Comparison of ENCODE assay signal across 8 cellular contexts in the genomic region with DNA sequence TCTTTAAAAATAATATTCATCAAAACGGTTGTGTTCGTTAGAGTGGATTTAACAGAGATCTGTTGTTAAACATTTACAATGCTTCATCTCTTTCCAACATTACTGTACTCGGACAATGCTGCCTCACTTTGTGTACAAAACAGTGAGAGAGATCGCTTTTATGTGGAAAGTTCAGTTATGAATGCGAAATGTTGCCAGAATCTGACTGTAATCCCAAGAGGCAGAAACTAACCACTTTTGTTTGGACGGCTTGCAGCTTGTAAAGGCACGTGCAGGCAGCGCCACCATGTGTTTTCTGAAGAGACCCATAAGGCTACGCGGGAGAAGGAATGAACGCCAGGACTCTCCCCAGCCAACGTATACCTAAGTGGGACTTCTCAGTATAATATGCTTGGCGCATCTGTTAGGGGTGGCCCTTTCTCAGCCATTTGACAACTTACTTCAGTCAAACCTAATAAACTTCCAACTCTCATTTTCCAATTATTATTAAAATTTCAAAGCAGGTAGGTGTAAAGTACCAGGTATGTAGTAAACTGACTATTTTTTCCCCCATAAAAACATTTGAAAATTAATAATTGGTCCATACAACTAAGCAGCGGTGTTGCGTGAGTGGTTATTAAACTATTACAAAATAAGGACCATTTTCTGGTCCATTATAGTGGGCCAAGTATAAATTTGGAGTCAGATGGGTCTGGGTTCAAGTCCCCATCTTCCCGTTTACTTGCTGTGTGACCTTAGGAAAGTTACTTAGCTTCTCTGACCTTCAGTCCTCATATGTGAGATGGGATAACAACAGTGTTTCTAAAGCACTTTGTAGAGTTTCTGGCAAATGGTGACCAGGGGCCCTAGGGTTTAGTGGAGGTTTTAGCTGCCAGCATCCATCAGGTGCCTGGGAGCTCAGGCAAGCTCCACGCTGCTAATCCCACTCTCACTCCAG. TPM values are rescaled to one million over a fixed set of nuclear protein-coding genes. Genes with fewer than 3 reads are reported as not detected.
DNase-seq lines count a peak whose midpoint lies in the region; ATAC-seq and TF ChIP-seq lines count a peak whose summit lies in the region.

No MANE protein-coding gene starts in this region.

- CTCF ChIA-PET in activated CD4-positive, alpha-beta memory T cell treated with anti-CD3 and anti-CD28 coated beads for 36 hours (lab: Charles Lee) = interaction anchor here (0.9 to 6.7 kb wide), 4 partner anchors 9 to 594 kb away, joined by 3 to 79 read pairs (median 4); no protein-coding TSS in a partner anchor

- TF ChIP-seq CTCF in lower lobe of right lung (IDR thresholded peaks at IDR 0.05) = peak; percentile 78

- intact Hi-C loops in activated CD4-positive, alpha-beta memory T cell treated with anti-CD3 and anti-CD28 coated beads for 36 hours (cut with micrococcal nuclease) = loop anchor here (1.0 to 10.0 kb wide), 3 partner anchors 395 to 1185 kb away; a partner anchor contains a TSS
- intact Hi-C loops in lower lobe of right lung (cut with DNase I) = loop anchor here (5.0 kb wide), 1 partner anchor 548 kb away; no protein-coding TSS in a partner anchor

- no peaks in the 10 kb centered on the region for H3K27me3 ChIP-seq in lower lobe of right lung (ENCODE audit: low read depth)

- no peaks in the 10 kb centered on the region for H3K9me3 ChIP-seq in lower lobe of right lung

- no peak overlapping the region for H3K27ac Mint-ChIP-seq in activated CD4-positive, alpha-beta memory T cell treated with anti-CD3 and anti-CD28 coated beads for 36 hours

- peaks cover 26% of the 10 kb centered on the region for H3K4me1 ChIP-seq in lower lobe of right lung

- no peaks in the 10 kb centered on the region for H3K36me3 ChIP-seq in lower lobe of right lung

- no peak overlapping the region for H3K4me3 ChIP-seq in lower lobe of right lung

- POLR2A ChIA-PET in activated CD4-positive, alpha-beta memory T cell treated with anti-CD3 and anti-CD28 coated beads for 36 hours (lab: Charles Lee) = no interaction called here

- DNase-seq in AG08396 (ENCODE audit: low spot score) (peak; percentile 82), NCI-H526 (lab: John Stamatoyannopoulos, UW) (peak; percentile 45 to 82), lower lobe of right lung (peak; percentile 88)
- peak; percentile 75 for DNase-seq in activated CD4-positive, alpha-beta memory T cell treated with anti-CD3 and anti-CD28 coated beads for 36 hours
- peak; percentile 27 for DNase-seq in effector CD4-positive, alpha-beta T cell
- peak; percentile 20 for DNase-seq in stimulated activated CD8-positive, alpha-beta memory T cell treated with anti-CD3 and anti-CD28 coated beads, Interleukin-15, amount 100 ng/mL, for 1 hour (ENCODE audit: low read depth)

- no peak overlapping the region for H3K27ac ChIP-seq in lower lobe of right lung

- ATAC-seq in GM18861 (IDR thresholded peaks at IDR 0.05; ENCODE audit: unreplicated experiment) = peak; percentile 81
- peak; percentile 78 for ATAC-seq in HG03520 (IDR thresholded peaks at IDR 0.05; ENCODE audit: unreplicated experiment)
- ATAC-seq in lower lobe of right lung = peak; percentile 86 to 93

- peaks cover 38% of the 10 kb centered on the region for H3K27me3 Mint-ChIP-seq in activated CD4-positive, alpha-beta memory T cell treated with anti-CD3 and anti-CD28 coated beads for 36 hours

- no peak overlapping the region for H3K4me3 Mint-ChIP-seq in activated CD4-positive, alpha-beta memory T cell treated with anti-CD3 and anti-CD28 coated beads for 36 hours

- no peaks in the 10 kb centered on the region for H3K36me3 Mint-ChIP-seq in activated CD4-positive, alpha-beta memory T cell treated with anti-CD3 and anti-CD28 coated beads for 36 hours

- peaks cover 18% of the 10 kb centered on the region for H3K4me1 Mint-ChIP-seq in activated CD4-positive, alpha-beta memory T cell treated with anti-CD3 and anti-CD28 coated beads for 36 hours (ENCODE audit: low read depth)

- no peaks in the 10 kb centered on the region for H3K9me3 Mint-ChIP-seq in activated CD4-positive, alpha-beta memory T cell treated with anti-CD3 and anti-CD28 coated beads for 36 hours

RNA-seq across cellular contexts. Expression of a gene that starts 5.6 kb away (rescaled TPM):
- total RNA-seq in activated CD4-positive, alpha-beta memory T cell treated with anti-CD3 and anti-CD28 coated beads for 36 hours = 10 to 100 TPM; 31.8 to 32.7 TPM
- total RNA-seq in lower lobe of right lung = 28.1 TPM

Comparison
In these comparisons a context has a peak if more than half of its experiments do, and no peak if none do; other contexts are left out.
1. DNase-seq: peak in every context shown above with its lines; median percentile 88 in lower lobe of right lung; 82 in AG08396; 75 in activated CD4-positive, alpha-beta memory T cell treated with anti-CD3 and anti-CD28 coated beads for 36 hours; 64 in NCI-H526; 27 in effector CD4-positive, alpha-beta T cell; 20 in stimulated activated CD8-positive, alpha-beta memory T cell treated with anti-CD3 and anti-CD28 coated beads, Interleukin-15, amount 100 ng/mL, for 1 hour.